In the genomic region with DNA sequence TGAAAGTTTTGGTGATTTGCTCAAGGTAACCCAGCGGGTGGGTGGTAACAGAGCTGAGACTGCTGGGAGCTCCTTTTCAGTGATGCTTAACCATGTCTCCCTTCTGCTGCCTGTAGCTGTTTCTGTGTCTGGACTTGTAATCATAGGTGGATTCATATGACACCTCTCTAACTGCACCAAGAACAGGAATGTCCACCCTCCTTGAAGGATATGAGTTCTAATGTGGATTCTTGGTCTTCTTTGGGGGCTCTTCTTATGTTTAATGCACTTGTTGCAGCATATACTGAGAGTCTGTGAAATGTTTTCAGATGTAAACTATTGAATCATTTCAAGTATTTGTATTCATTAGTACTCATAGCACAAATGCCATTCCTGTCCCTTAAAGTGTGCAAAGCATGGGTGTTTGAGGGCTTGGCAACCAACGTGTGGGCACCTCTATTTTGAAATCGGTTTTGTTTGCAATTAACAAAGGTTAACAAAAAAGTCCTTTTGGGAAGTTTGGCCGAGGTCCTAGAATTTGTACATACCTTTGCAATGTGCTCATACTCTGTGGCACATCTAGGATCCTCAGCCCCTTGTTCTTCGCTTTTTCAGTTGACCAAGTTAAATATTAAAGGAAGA, we compare ENCODE assay signal across 1 cellular context.
TF ChIP-seq lines count a peak whose summit lies in the region.

No MANE protein-coding gene starts in this region.

TF ChIP-seq in SK-N-SH, 30 proteins besides CTCF, POLR2A, EP300 and RAD21:
- TF ChIP-seq, protein P1, sequence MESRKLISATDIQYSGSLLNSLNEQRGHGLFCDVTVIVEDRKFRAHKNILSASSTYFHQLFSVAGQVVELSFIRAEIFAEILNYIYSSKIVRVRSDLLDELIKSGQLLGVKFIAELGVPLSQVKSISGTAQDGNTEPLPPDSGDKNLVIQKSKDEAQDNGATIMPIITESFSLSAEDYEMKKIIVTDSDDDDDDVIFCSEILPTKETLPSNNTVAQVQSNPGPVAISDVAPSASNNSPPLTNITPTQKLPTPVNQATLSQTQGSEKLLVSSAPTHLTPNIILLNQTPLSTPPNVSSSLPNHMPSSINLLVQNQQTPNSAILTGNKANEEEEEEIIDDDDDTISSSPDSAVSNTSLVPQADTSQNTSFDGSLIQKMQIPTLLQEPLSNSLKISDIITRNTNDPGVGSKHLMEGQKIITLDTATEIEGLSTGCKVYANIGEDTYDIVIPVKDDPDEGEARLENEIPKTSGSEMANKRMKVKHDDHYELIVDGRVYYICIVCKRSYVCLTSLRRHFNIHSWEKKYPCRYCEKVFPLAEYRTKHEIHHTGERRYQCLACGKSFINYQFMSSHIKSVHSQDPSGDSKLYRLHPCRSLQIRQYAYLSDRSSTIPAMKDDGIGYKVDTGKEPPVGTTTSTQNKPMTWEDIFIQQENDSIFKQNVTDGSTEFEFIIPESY (IDR thresholded peaks at IDR 0.05; ENCODE audit: borderline replicate concordance, low read depth) = no peak
- TF ChIP-seq, protein P2, sequence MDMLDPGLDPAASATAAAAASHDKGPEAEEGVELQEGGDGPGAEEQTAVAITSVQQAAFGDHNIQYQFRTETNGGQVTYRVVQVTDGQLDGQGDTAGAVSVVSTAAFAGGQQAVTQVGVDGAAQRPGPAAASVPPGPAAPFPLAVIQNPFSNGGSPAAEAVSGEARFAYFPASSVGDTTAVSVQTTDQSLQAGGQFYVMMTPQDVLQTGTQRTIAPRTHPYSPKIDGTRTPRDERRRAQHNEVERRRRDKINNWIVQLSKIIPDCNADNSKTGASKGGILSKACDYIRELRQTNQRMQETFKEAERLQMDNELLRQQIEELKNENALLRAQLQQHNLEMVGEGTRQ (IDR thresholded peaks at IDR 0.05; ENCODE audit: borderline replicate concordance, low read depth, low read length) = no peak
- TF ChIP-seq FOSL2 (IDR thresholded peaks at IDR 0.05; ENCODE audit: borderline replicate concordance, low read depth) (peak; percentile 27; the same call in 1 of the 2 replicates), FOXJ3 (CRISPR knock-in tag; IDR thresholded peaks at IDR 0.05) (no peak), NFIC (IDR thresholded peaks at IDR 0.05; ENCODE audit: borderline replicate concordance) (peak; percentile 68; the same call in 1 of the 2 replicates), RXRA (IDR thresholded peaks at IDR 0.05; ENCODE audit: borderline replicate concordance, low read depth) (no peak), TCF12 (IDR thresholded peaks at IDR 0.05) (peak; percentile 22; the same call in 1 of the 2 replicates), JUND (IDR thresholded peaks at IDR 0.05) (peak; percentile 29; the same call in 1 of the 2 replicates), ELF1 (IDR thresholded peaks at IDR 0.05) (no peak)
- TF ChIP-seq, protein P3, sequence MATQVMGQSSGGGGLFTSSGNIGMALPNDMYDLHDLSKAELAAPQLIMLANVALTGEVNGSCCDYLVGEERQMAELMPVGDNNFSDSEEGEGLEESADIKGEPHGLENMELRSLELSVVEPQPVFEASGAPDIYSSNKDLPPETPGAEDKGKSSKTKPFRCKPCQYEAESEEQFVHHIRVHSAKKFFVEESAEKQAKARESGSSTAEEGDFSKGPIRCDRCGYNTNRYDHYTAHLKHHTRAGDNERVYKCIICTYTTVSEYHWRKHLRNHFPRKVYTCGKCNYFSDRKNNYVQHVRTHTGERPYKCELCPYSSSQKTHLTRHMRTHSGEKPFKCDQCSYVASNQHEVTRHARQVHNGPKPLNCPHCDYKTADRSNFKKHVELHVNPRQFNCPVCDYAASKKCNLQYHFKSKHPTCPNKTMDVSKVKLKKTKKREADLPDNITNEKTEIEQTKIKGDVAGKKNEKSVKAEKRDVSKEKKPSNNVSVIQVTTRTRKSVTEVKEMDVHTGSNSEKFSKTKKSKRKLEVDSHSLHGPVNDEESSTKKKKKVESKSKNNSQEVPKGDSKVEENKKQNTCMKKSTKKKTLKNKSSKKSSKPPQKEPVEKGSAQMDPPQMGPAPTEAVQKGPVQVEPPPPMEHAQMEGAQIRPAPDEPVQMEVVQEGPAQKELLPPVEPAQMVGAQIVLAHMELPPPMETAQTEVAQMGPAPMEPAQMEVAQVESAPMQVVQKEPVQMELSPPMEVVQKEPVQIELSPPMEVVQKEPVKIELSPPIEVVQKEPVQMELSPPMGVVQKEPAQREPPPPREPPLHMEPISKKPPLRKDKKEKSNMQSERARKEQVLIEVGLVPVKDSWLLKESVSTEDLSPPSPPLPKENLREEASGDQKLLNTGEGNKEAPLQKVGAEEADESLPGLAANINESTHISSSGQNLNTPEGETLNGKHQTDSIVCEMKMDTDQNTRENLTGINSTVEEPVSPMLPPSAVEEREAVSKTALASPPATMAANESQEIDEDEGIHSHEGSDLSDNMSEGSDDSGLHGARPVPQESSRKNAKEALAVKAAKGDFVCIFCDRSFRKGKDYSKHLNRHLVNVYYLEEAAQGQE (IDR thresholded peaks at IDR 0.05; ENCODE audit: low read depth, low read length) = no peak
TF ChIP-seq in SK-N-SH: peak in this region for 4.
